Comparison of ENCODE assay signal across 1 cellular context in genomic region chr17:81960130-81960958, GRCh38.
TF ChIP-seq lines count a peak whose summit lies in the region.

No MANE protein-coding gene starts in this region.

TF ChIP-seq in HepG2, 621 proteins besides CTCF, POLR2A, EP300 and RAD21 (continued from another document and continues in another):
- TF ChIP-seq TCF12 (IDR thresholded peaks at IDR 0.05) (no peak), TCF12 (CRISPR knock-in tag; IDR thresholded peaks at IDR 0.05) (no peak; the same call in 1 of the 2 replicates), HNF4G (IDR thresholded peaks at IDR 0.05; ENCODE audit: borderline replicate concordance, low read depth, low read length) (no peak), HNF4G (CRISPR knock-in tag; IDR thresholded peaks at IDR 0.05; ENCODE audit: borderline replicate concordance, low read depth) (no peak; the same call in 1 of the 2 replicates), PCBP1 (IDR thresholded peaks at IDR 0.05; ENCODE audit: borderline replicate concordance, low read depth, low read length) (0 out of 2 replicates have a peak, but pooled peaks have one; percentile 51), MAFF (IDR thresholded peaks at IDR 0.05; ENCODE audit: low read depth, low read length) (no peak), EZH2 (conservative IDR thresholded peaks at IDR 0.05; ENCODE audit: low read depth, low read length) (no peak), ZFX (CRISPR knock-in tag; IDR thresholded peaks at IDR 0.05; ENCODE audit: low read depth) (peak; percentile 68), SMYD3 (CRISPR knock-in tag; IDR thresholded peaks at IDR 0.05) (no peak), CAMTA2 (CRISPR knock-in tag; IDR thresholded peaks at IDR 0.05; ENCODE audit: borderline replicate concordance) (peak; percentile 83; the same call in 1 of the 2 replicates), YY1 (IDR thresholded peaks at IDR 0.05; ENCODE audit: insufficient read depth, insufficient replicate concordance, low read depth, low read length) (no peak), SP1 (IDR thresholded peaks at IDR 0.05) (no peak), SP1 (CRISPR knock-in tag; IDR thresholded peaks at IDR 0.05) (no peak), SAFB2 (CRISPR knock-in tag; IDR thresholded peaks at IDR 0.05; ENCODE audit: borderline replicate concordance, low read depth) (0 out of 2 replicates have a peak, but pooled peaks have one; percentile 38), ZKSCAN1 (IDR thresholded peaks at IDR 0.05; ENCODE audit: low read length) (no peak), CSRNP2 (CRISPR knock-in tag; conservative IDR thresholded peaks at IDR 0.05; ENCODE audit: low read depth) (no peak), MYNN (CRISPR knock-in tag; IDR thresholded peaks at IDR 0.05; ENCODE audit: low read depth) (no peak), SKI (IDR thresholded peaks at IDR 0.05; ENCODE audit: partially characterized antibody) (no peak), ZNF292 (CRISPR knock-in tag; IDR thresholded peaks at IDR 0.05; ENCODE audit: borderline replicate concordance, low read depth) (no peak), ZSCAN29 (CRISPR knock-in tag; conservative IDR thresholded peaks at IDR 0.05) (no peak), NR3C1 (CRISPR knock-in tag; IDR thresholded peaks at IDR 0.05) (no peak), WIZ (CRISPR knock-in tag; IDR thresholded peaks at IDR 0.05) (0 out of 2 replicates have a peak, but pooled peaks have one; percentile 33), TEAD2 (CRISPR knock-in tag; IDR thresholded peaks at IDR 0.05) (no peak), NR2F6 (IDR thresholded peaks at IDR 0.05) (no peak), NR2F6 (CRISPR knock-in tag; IDR thresholded peaks at IDR 0.05) (no peak), NFIB (CRISPR knock-in tag; IDR thresholded peaks at IDR 0.05; ENCODE audit: borderline replicate concordance) (no peak), ELK4 (CRISPR knock-in tag; IDR thresholded peaks at IDR 0.05; ENCODE audit: borderline replicate concordance) (no peak), KDM4B (CRISPR knock-in tag; IDR thresholded peaks at IDR 0.05) (no peak), NAIF1 (CRISPR knock-in tag; IDR thresholded peaks at IDR 0.05; ENCODE audit: borderline replicate concordance) (no peak), TFE3 (CRISPR knock-in tag; IDR thresholded peaks at IDR 0.05) (no peak), ZNF546 (CRISPR knock-in tag; conservative IDR thresholded peaks at IDR 0.05) (no peak), BATF2 (CRISPR knock-in tag; IDR thresholded peaks at IDR 0.05) (peak; percentile 73; the same call in 1 of the 2 replicates), ZMYM4 (CRISPR knock-in tag; IDR thresholded peaks at IDR 0.05) (no peak), MTA3 (CRISPR knock-in tag; IDR thresholded peaks at IDR 0.05) (no peak), ZNF629 (CRISPR knock-in tag; conservative IDR thresholded peaks at IDR 0.05) (no peak), TSC22D2 (CRISPR knock-in tag; IDR thresholded peaks at IDR 0.05; ENCODE audit: borderline replicate concordance) (no peak), ZC3H4 (CRISPR knock-in tag; IDR thresholded peaks at IDR 0.05; ENCODE audit: borderline replicate concordance) (0 out of 2 replicates have a peak, but pooled peaks have one; percentile 30), MEF2D (CRISPR knock-in tag; IDR thresholded peaks at IDR 0.05) (no peak)
- TF ChIP-seq, protein P1, sequence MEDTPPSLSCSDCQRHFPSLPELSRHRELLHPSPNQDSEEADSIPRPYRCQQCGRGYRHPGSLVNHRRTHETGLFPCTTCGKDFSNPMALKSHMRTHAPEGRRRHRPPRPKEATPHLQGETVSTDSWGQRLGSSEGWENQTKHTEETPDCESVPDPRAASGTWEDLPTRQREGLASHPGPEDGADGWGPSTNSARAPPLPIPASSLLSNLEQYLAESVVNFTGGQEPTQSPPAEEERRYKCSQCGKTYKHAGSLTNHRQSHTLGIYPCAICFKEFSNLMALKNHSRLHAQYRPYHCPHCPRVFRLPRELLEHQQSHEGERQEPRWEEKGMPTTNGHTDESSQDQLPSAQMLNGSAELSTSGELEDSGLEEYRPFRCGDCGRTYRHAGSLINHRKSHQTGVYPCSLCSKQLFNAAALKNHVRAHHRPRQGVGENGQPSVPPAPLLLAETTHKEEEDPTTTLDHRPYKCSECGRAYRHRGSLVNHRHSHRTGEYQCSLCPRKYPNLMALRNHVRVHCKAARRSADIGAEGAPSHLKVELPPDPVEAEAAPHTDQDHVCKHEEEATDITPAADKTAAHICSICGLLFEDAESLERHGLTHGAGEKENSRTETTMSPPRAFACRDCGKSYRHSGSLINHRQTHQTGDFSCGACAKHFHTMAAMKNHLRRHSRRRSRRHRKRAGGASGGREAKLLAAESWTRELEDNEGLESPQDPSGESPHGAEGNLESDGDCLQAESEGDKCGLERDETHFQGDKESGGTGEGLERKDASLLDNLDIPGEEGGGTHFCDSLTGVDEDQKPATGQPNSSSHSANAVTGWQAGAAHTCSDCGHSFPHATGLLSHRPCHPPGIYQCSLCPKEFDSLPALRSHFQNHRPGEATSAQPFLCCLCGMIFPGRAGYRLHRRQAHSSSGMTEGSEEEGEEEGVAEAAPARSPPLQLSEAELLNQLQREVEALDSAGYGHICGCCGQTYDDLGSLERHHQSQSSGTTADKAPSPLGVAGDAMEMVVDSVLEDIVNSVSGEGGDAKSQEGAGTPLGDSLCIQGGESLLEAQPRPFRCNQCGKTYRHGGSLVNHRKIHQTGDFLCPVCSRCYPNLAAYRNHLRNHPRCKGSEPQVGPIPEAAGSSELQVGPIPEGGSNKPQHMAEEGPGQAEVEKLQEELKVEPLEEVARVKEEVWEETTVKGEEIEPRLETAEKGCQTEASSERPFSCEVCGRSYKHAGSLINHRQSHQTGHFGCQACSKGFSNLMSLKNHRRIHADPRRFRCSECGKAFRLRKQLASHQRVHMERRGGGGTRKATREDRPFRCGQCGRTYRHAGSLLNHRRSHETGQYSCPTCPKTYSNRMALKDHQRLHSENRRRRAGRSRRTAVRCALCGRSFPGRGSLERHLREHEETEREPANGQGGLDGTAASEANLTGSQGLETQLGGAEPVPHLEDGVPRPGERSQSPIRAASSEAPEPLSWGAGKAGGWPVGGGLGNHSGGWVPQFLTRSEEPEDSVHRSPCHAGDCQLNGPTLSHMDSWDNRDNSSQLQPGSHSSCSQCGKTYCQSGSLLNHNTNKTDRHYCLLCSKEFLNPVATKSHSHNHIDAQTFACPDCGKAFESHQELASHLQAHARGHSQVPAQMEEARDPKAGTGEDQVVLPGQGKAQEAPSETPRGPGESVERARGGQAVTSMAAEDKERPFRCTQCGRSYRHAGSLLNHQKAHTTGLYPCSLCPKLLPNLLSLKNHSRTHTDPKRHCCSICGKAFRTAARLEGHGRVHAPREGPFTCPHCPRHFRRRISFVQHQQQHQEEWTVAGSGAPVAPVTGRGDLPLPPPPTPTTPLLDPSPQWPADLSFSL (CRISPR knock-in tag; IDR thresholded peaks at IDR 0.05) = peak; percentile 34; the same call in 1 of the 2 replicates
- TF ChIP-seq, protein P2, sequence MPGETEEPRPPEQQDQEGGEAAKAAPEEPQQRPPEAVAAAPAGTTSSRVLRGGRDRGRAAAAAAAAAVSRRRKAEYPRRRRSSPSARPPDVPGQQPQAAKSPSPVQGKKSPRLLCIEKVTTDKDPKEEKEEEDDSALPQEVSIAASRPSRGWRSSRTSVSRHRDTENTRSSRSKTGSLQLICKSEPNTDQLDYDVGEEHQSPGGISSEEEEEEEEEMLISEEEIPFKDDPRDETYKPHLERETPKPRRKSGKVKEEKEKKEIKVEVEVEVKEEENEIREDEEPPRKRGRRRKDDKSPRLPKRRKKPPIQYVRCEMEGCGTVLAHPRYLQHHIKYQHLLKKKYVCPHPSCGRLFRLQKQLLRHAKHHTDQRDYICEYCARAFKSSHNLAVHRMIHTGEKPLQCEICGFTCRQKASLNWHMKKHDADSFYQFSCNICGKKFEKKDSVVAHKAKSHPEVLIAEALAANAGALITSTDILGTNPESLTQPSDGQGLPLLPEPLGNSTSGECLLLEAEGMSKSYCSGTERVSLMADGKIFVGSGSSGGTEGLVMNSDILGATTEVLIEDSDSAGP (CRISPR knock-in tag; IDR thresholded peaks at IDR 0.05; ENCODE audit: borderline replicate concordance) = peak; percentile 45; the same call in 1 of the 2 replicates
- TF ChIP-seq, protein P3, sequence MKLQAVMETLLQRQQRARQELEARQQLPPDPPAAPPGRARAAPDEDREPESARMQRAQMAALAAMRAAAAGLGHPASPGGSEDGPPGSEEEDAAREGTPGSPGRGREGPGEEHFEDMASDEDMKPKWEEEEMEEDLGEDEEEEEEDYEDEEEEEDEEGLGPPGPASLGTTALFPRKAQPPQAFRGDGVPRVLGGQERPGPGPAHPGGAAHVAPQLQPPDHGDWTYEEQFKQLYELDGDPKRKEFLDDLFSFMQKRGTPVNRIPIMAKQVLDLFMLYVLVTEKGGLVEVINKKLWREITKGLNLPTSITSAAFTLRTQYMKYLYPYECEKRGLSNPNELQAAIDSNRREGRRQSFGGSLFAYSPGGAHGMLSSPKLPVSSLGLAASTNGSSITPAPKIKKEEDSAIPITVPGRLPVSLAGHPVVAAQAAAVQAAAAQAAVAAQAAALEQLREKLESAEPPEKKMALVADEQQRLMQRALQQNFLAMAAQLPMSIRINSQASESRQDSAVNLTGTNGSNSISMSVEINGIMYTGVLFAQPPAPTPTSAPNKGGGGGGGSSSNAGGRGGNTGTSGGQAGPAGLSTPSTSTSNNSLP (IDR thresholded peaks at IDR 0.05; ENCODE audit: low read depth, low read length) = no peak
- TF ChIP-seq, protein P4, sequence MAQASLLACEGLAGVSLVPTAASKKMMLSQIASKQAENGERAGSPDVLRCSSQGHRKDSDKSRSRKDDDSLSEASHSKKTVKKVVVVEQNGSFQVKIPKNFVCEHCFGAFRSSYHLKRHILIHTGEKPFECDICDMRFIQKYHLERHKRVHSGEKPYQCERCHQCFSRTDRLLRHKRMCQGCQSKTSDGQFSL (CRISPR knock-in tag; IDR thresholded peaks at IDR 0.05) = 0 out of 2 replicates have a peak, but pooled peaks have one; percentile 3
- TF ChIP-seq, protein P5, sequence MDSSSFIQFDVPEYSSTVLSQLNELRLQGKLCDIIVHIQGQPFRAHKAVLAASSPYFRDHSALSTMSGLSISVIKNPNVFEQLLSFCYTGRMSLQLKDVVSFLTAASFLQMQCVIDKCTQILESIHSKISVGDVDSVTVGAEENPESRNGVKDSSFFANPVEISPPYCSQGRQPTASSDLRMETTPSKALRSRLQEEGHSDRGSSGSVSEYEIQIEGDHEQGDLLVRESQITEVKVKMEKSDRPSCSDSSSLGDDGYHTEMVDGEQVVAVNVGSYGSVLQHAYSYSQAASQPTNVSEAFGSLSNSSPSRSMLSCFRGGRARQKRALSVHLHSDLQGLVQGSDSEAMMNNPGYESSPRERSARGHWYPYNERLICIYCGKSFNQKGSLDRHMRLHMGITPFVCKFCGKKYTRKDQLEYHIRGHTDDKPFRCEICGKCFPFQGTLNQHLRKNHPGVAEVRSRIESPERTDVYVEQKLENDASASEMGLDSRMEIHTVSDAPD (CRISPR knock-in tag; IDR thresholded peaks at IDR 0.05) = no peak
- TF ChIP-seq, protein P6, sequence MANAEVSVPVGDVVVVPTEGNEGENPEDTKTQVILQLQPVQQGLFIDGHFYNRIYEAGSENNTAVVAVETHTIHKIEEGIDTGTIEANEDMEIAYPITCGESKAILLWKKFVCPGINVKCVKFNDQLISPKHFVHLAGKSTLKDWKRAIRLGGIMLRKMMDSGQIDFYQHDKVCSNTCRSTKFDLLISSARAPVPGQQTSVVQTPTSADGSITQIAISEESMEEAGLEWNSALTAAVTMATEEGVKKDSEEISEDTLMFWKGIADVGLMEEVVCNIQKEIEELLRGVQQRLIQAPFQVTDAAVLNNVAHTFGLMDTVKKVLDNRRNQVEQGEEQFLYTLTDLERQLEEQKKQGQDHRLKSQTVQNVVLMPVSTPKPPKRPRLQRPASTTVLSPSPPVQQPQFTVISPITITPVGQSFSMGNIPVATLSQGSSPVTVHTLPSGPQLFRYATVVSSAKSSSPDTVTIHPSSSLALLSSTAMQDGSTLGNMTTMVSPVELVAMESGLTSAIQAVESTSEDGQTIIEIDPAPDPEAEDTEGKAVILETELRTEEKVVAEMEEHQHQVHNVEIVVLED (CRISPR knock-in tag; IDR thresholded peaks at IDR 0.05; ENCODE audit: borderline replicate concordance) = no peak; the same call in 1 of the 2 replicates
